Comparison of ENCODE assay signal across 8 cellular contexts in genomic region chr1:40774266-40774998, GRCh38. TPM values are rescaled to one million over a fixed set of nuclear protein-coding genes. Genes with fewer than 3 reads are reported as not detected.
DNase-seq lines count a peak whose midpoint lies in the region; ATAC-seq and TF ChIP-seq lines count a peak whose summit lies in the region.

No MANE protein-coding gene starts in this region.

- H3K79me2 ChIP-seq in PC-3 (ENCODE audit: low read length), result no peaks in the 10 kb centered on the region

- CTCF ChIA-PET in PC-3 (lab: Charles Lee), result interaction anchor here (0.5 to 1.2 kb wide), 6 partner anchors 9 to 149 kb away, joined by 3 to 4 read pairs (median 3); no protein-coding TSS in a partner anchor

- H3K27me3 Mint-ChIP-seq in activated T-cell treated with anti-CD3 and anti-CD28 coated beads, Interleukin-2, amount 50 U/mL, for 72 hours (ENCODE audit: low read depth), result no peaks in the 10 kb centered on the region
- H3K27me3 Mint-ChIP-seq in glutamatergic neuron (ENCODE audit: unreplicated experiment), result peaks cover 4% of the 10 kb centered on the region

- no peak overlapping the region for H3K27ac Mint-ChIP-seq in activated T-cell treated with anti-CD3 and anti-CD28 coated beads, Interleukin-2, amount 50 U/mL, for 72 hours
- no peak overlapping the region for H3K27ac Mint-ChIP-seq in glutamatergic neuron (ENCODE audit: unreplicated experiment)

- intact Hi-C loops in PC-3 (cut with micrococcal nuclease) (loop anchor here (5.0 kb wide), 3 partner anchors 78 to 178 kb away; partner anchors contain the start of gene NFYC), sciatic nerve (cut with DNase I) (loop anchor here (10.0 kb wide), 1 partner anchor 80 kb away; no protein-coding TSS in a partner anchor)

- no peak overlapping the region for H2AFZ ChIP-seq in PC-3 (ENCODE audit: low read length)

- no peak overlapping the region for H3K4me3 ChIP-seq in PC-3 (ENCODE audit: low read length)

- H3K36me3 Mint-ChIP-seq in activated T-cell treated with anti-CD3 and anti-CD28 coated beads, Interleukin-2, amount 50 U/mL, for 72 hours (ENCODE audit: insufficient read depth in 2 of 2), result peaks cover 8 to 16% of the 10 kb centered on the region in 2 donors
- peaks cover 16% of the 10 kb centered on the region for H3K36me3 Mint-ChIP-seq in glutamatergic neuron (ENCODE audit: unreplicated experiment)

- no peaks in the 10 kb centered on the region for H4K20me1 ChIP-seq in PC-3 (ENCODE audit: low read length)

- no peak overlapping the region for H3K4me3 Mint-ChIP-seq in activated T-cell treated with anti-CD3 and anti-CD28 coated beads, Interleukin-2, amount 50 U/mL, for 72 hours
- H3K4me3 Mint-ChIP-seq in glutamatergic neuron (ENCODE audit: unreplicated experiment), result no peak overlapping the region

- ATAC-seq in PC-3, result peak; percentile 72
- peak; percentile 56 to 62 for ATAC-seq in activated T-cell treated with anti-CD3 and anti-CD28 coated beads, Interleukin-2, amount 50 U/mL, for 72 hours (replicated peaks in 1 of 2)
- ATAC-seq in sciatic nerve, result peak; percentile 47
- ATAC-seq in HG03520 (IDR thresholded peaks at IDR 0.05; ENCODE audit: unreplicated experiment), result no peak
- no peak for ATAC-seq in HG03439 (IDR thresholded peaks at IDR 0.05; ENCODE audit: unreplicated experiment)

- H3K9ac ChIP-seq in PC-3 (ENCODE audit: low read length), result no peak overlapping the region

- H3K9me3 Mint-ChIP-seq in activated T-cell treated with anti-CD3 and anti-CD28 coated beads, Interleukin-2, amount 50 U/mL, for 72 hours, result no peaks in the 10 kb centered on the region
- H3K9me3 Mint-ChIP-seq in glutamatergic neuron (ENCODE audit: unreplicated experiment), result peaks cover 5% of the 10 kb centered on the region

- no peak overlapping the region for H3K27ac ChIP-seq in PC-3 (ENCODE audit: low read length)

- no peaks in the 10 kb centered on the region for H3K4me1 ChIP-seq in PC-3 (ENCODE audit: insufficient read depth, low read length)

- H3K4me1 Mint-ChIP-seq in activated T-cell treated with anti-CD3 and anti-CD28 coated beads, Interleukin-2, amount 50 U/mL, for 72 hours (ENCODE audit: low read depth), result no peaks in the 10 kb centered on the region
- H3K4me1 Mint-ChIP-seq in glutamatergic neuron (ENCODE audit: low read depth, unreplicated experiment), result peaks cover 18% of the 10 kb centered on the region

- no TSS peak for BruUV-seq in PC-3 (replicated peaks; lab: Mats Ljungman, UMichigan)

- peak; percentile 92 for TF ChIP-seq CTCF in PC-3 (conservative IDR thresholded peaks at IDR 0.05; ENCODE audit: low read depth, low read length)
- peak; percentile 78 for TF ChIP-seq CTCF in glutamatergic neuron (IDR thresholded peaks at IDR 0.05; ENCODE audit: partially characterized antibody, unreplicated experiment)

- H3K9me3 ChIP-seq in PC-3 (ENCODE audit: low read length), result no peaks in the 10 kb centered on the region

- H3K27me3 ChIP-seq in PC-3 (ENCODE audit: low read length), result no peaks in the 10 kb centered on the region

- H3K36me3 ChIP-seq in PC-3 (ENCODE audit: low read depth, low read length), result 0 out of 2 replicates have a peak, but pooled peaks cover 3% of the 10 kb centered on the region

- no peak overlapping the region for H3K4me2 ChIP-seq in PC-3 (ENCODE audit: low read length)

- H3K9me2 ChIP-seq in PC-3 (replicated peaks; ENCODE audit: low read length), result no peaks in the 10 kb centered on the region

- DNase-seq in DMS153 treated with DMSO at 0.1 percent for 48 hours (lab: John Stamatoyannopoulos, UW; ENCODE audit: unreplicated experiment) (peak; percentile 62), DMS153 (lab: John Stamatoyannopoulos, UW) (no peak), PC-3 (peak; percentile 67), glutamatergic neuron (peak; percentile 77), sciatic nerve (ENCODE audit: low spot score) (no peak)
- DNase-seq in activated T-cell treated with anti-CD3 and anti-CD28 coated beads, Interleukin-2, amount 50 U/mL, for 72 hours, result peak; percentile 65 to 69

- no peaks in the 10 kb centered on the region for H3F3A ChIP-seq in PC-3 (ENCODE audit: low read length, unreplicated experiment)

- POLR2A ChIA-PET in PC-3 (lab: Charles Lee; ENCODE audit: unreplicated experiment), result no interaction called here

RNA-seq across cellular contexts. Expression of gene KCNQ4, which starts 9.2 kb away (rescaled TPM):
- total RNA-seq in PC-3 (2014; rRNA removed) (1.1 and 2.5 TPM in 2 replicates), glutamatergic neuron (ENCODE audit: unreplicated experiment) (0.76 TPM), sciatic nerve (2.3 TPM)
- total RNA-seq in activated T-cell treated with anti-CD3 and anti-CD28 coated beads, Interleukin-2, amount 50 U/mL, for 72 hours, result under 1 TPM; 0.58 to 0.60 TPM

Comparison
In these comparisons a context has a peak if more than half of its experiments do, and no peak if none do; other contexts are left out.
1. DNase-seq: peak in DMS153 treated with DMSO at 0.1 percent for 48 hours (single experiment), PC-3 (single experiment), activated T-cell treated with anti-CD3 and anti-CD28 coated beads, Interleukin-2, amount 50 U/mL, for 72 hours (2 of 2) and glutamatergic neuron (single experiment); none in DMS153 (single experiment) and sciatic nerve (single experiment).
2. ATAC-seq: peak in PC-3 (single experiment), activated T-cell treated with anti-CD3 and anti-CD28 coated beads, Interleukin-2, amount 50 U/mL, for 72 hours (2 of 2) and sciatic nerve (single experiment); none in HG03520 (single experiment) and HG03439 (single experiment).